ENCODE assay signal across 1 cellular context in genomic region chr6:28349892-28350737, GRCh38.
TF ChIP-seq lines count a peak whose summit lies in the region.

Gene ZKSCAN3, plus strand, starts transcription at chr6:28349947. Its CDS starts 9,640 bp downstream, at chr6:28359587.

TF ChIP-seq in K562, 482 proteins besides CTCF, POLR2A, EP300 and RAD21 (continued from another document and continues in another):
- TF ChIP-seq JUN (IDR thresholded peaks at IDR 0.05; ENCODE audit: borderline replicate concordance, low read depth, low read length) (peak; percentile 64; the same call in 1 of the 2 replicates), JUN (CRISPR knock-in tag; IDR thresholded peaks at IDR 0.05; ENCODE audit: borderline replicate concordance) (peak; percentile 94; the same call in 1 of the 2 replicates), NR2F6 (CRISPR knock-in tag; IDR thresholded peaks at IDR 0.05) (peak; percentile 63; the same call in 1 of the 2 replicates), ZBTB1 (CRISPR knock-in tag; IDR thresholded peaks at IDR 0.05; ENCODE audit: borderline replicate concordance, low read depth) (no peak), HDAC3 (IDR thresholded peaks at IDR 0.05; ENCODE audit: borderline replicate concordance, partially characterized antibody) (peak; percentile 47), TSC22D4 (tag; IDR thresholded peaks at IDR 0.05) (no peak), GATAD2B (IDR thresholded peaks at IDR 0.05; ENCODE audit: borderline replicate concordance) (no peak; the same call in 1 of the 2 replicates), MAFK (IDR thresholded peaks at IDR 0.05; ENCODE audit: low read length) (peak; percentile 41), SMAD1 (IDR thresholded peaks at IDR 0.05; ENCODE audit: low read depth, low read length, partially characterized antibody) (peak; percentile 82), THRAP3 (IDR thresholded peaks at IDR 0.05; ENCODE audit: borderline replicate concordance) (no peak; the same call in 1 of the 2 replicates), ZNF644 (tag; IDR thresholded peaks at IDR 0.05; ENCODE audit: low read depth) (peak; percentile 71), MYBL2 (IDR thresholded peaks at IDR 0.05; ENCODE audit: low read depth) (peak; percentile 66; the same call in 1 of the 2 replicates), MYBL2 (CRISPR knock-in tag; IDR thresholded peaks at IDR 0.05; ENCODE audit: borderline replicate concordance) (no peak), SIN3A (IDR thresholded peaks at IDR 0.05; ENCODE audit: borderline replicate concordance in 2 of 2, control insufficient read depth in 1 of 2, low read depth in 2 of 2, low read length in 2 of 2) (peak in 1 of 2 experiments; percentile 68; a peak in 1 of 4 replicates), LCOR (CRISPR knock-in tag; IDR thresholded peaks at IDR 0.05) (peak; percentile 35; the same call in 1 of the 2 replicates), EP400 (IDR thresholded peaks at IDR 0.05) (peak; percentile 92), NCOA4 (IDR thresholded peaks at IDR 0.05; ENCODE audit: partially characterized antibody) (peak; percentile 38), CEBPG (CRISPR knock-in tag; IDR thresholded peaks at IDR 0.05) (peak; percentile 48; the same call in 1 of the 2 replicates), CEBPG (tag; conservative IDR thresholded peaks at IDR 0.05 in 1 of 2, IDR thresholded peaks at IDR 0.05 in 1 of 2) (no peak), ZNF511 (CRISPR knock-in tag; IDR thresholded peaks at IDR 0.05) (peak; percentile 94; the same call in 1 of the 2 replicates), SETDB1 (IDR thresholded peaks at IDR 0.05; ENCODE audit: low read length) (no peak), TAF1 (IDR thresholded peaks at IDR 0.05; ENCODE audit: control insufficient read depth, extremely low read depth, insufficient read depth, low read length, severe bottlenecking) (peak; percentile 91), LARP7 (IDR thresholded peaks at IDR 0.05) (peak; percentile 98), GTF3C2 (IDR thresholded peaks at IDR 0.05; ENCODE audit: borderline replicate concordance, extremely low read depth, insufficient read length) (peak; percentile 85), RREB1 (CRISPR knock-in tag; IDR thresholded peaks at IDR 0.05) (peak; percentile 71; the same call in 1 of the 2 replicates), NEUROD1 (IDR thresholded peaks at IDR 0.05; ENCODE audit: borderline replicate concordance, low read depth, low read length, partially characterized antibody) (no peak), NR4A1 (CRISPR knock-in tag; IDR thresholded peaks at IDR 0.05) (peak; percentile 76; the same call in 1 of the 2 replicates), NR4A1 (tag; IDR thresholded peaks at IDR 0.05) (no peak), SNIP1 (IDR thresholded peaks at IDR 0.05; ENCODE audit: low read depth) (peak; percentile 85), USF1 (CRISPR knock-in tag; IDR thresholded peaks at IDR 0.05) (peak; percentile 50), CBX1 (IDR thresholded peaks at IDR 0.05; ENCODE audit: low read depth) (peak; percentile 87; the same call in 1 of the 2 replicates), CBFB (CRISPR knock-in tag; IDR thresholded peaks at IDR 0.05) (peak; percentile 69; the same call in 1 of the 2 replicates), NONO (IDR thresholded peaks at IDR 0.05; ENCODE audit: low read depth in 2 of 2, low read length in 1 of 2) (peak in 1 of 2 experiments; percentile 37; a peak in 1 of 4 replicates), TGIF2 (CRISPR knock-in tag; IDR thresholded peaks at IDR 0.05) (no peak), POLR2AphosphoS5 (IDR thresholded peaks at IDR 0.05; ENCODE audit: control insufficient read depth, insufficient read depth, low read depth, low read length) (peak; percentile 82), CHAMP1 (IDR thresholded peaks at IDR 0.05) (peak; percentile 27), ASH1L (IDR thresholded peaks at IDR 0.05; ENCODE audit: borderline replicate concordance, low read depth, partially characterized antibody) (peak; percentile 61), BCOR (IDR thresholded peaks at IDR 0.05) (peak; percentile 81), DNMT1 (IDR thresholded peaks at IDR 0.05) (peak; percentile 97; the same call in 1 of the 2 replicates), MCM2 (IDR thresholded peaks at IDR 0.05; ENCODE audit: low read depth) (no peak), XRCC5 (IDR thresholded peaks at IDR 0.05; ENCODE audit: low read depth, low read length) (peak; percentile 92), SMARCC2 (IDR thresholded peaks at IDR 0.05; ENCODE audit: low read depth) (no peak; the same call in 1 of the 2 replicates), ZFX (CRISPR knock-in tag; IDR thresholded peaks at IDR 0.05) (peak; percentile 93), MCM7 (IDR thresholded peaks at IDR 0.05) (peak in 1 of 2 experiments; percentile 74; a peak in 1 of 4 replicates), NR1H2 (CRISPR knock-in tag; IDR thresholded peaks at IDR 0.05) (no peak), GABPB1 (CRISPR knock-in tag; IDR thresholded peaks at IDR 0.05) (peak; percentile 92), MAFG (tag; conservative IDR thresholded peaks at IDR 0.05) (peak; percentile 66), TAF7 (tag; IDR thresholded peaks at IDR 0.05) (peak; percentile 88; the same call in 1 of the 2 replicates), ZBTB12 (CRISPR knock-in tag; IDR thresholded peaks at IDR 0.05) (no peak), ELK1 (CRISPR knock-in tag; IDR thresholded peaks at IDR 0.05) (no peak), NR2C1 (IDR thresholded peaks at IDR 0.05) (peak; percentile 58; the same call in 1 of the 2 replicates), NR2C1 (tag; IDR thresholded peaks at IDR 0.05) (peak; percentile 53), CGGBP1 (CRISPR knock-in tag; IDR thresholded peaks at IDR 0.05) (no peak), SIN3B (IDR thresholded peaks at IDR 0.05; ENCODE audit: low read depth) (peak; percentile 51), ZNF347 (CRISPR knock-in tag; IDR thresholded peaks at IDR 0.05; ENCODE audit: low read depth) (no peak), MCM3 (IDR thresholded peaks at IDR 0.05) (no peak), TBP (optimal IDR thresholded peaks at IDR 0.05; ENCODE audit: low read depth, low read length) (peak; percentile 90), ARID1B (IDR thresholded peaks at IDR 0.05) (peak; percentile 78), KHSRP (IDR thresholded peaks at IDR 0.05) (no peak)
